Comparison of ENCODE assay signal across 32 cellular contexts in the genomic region with DNA sequence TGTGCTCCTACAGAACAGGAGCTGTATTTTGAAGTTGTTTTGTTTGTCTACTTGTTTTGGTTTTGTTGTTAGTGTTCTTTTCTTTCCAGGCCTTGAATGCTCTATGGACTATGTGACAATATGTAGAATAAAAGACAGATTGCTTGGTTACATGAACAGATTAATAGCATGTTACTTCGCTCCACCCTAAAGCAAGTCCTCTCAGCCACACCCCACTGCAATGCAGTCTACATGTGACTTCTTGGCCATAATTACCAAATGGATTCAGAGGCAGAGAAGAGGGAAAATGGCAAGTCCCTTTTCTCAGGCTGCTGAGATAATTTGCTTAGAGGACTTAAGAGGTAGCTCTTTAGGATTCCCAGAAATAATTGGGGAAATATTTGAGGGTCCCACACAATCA.
"Had no signal": no experiment of that assay in that cellular context is flagged by ENCODE, and none has a peak within 500 bp of the region (broad histone marks: within the 10 kb centered on the region; RNA-seq: fewer than 3 reads in every experiment).

No MANE protein-coding gene starts in this region.

- H3K36me3 ChIP-seq: left lung, lower lobe of right lung, neural progenitor cell, neutrophil, ovary, right atrium auricular region, right lobe of liver, stomach, suprapubic skin, thoracic aorta, tibial artery, vagina had no signal

- DNase-seq: head of caudate nucleus; hippocampal formation; kidney glomerular epithelial cell; left cardiac atrium; left lung; lower lobe of right lung; mammary epithelial cell; mesendoderm; midbrain; naive thymus-derived CD8-positive, alpha-beta T cell; nephron progenitor cell; occipital lobe; ovary; right lobe of liver; stimulated activated CD4-positive, alpha-beta T cell treated with anti-CD3 and anti-CD28 coated beads, Interleukin-12 subunit alpha, Interleukin-12 subunit beta, amount 100 ng/mL, for 4 hours; stimulated activated CD4-positive, alpha-beta T cell treated with anti-CD3 and anti-CD28 coated beads, Interleukin-15, amount 100 ng/mL, for 24 hours; stimulated activated CD4-positive, alpha-beta T cell treated with anti-CD3 and anti-CD28 coated beads, Interleukin-2, amount 100 ng/mL, for 24 hours; stimulated activated CD4-positive, alpha-beta T cell treated with anti-CD3 and anti-CD28 coated beads, Interleukin-4, amount 100 ng/mL, for 1 hour; stimulated activated naive B cell treated with anti-CD40 and anti-IgM and Interleukin-4, amounts not matched to agents 10 μg/mL and 1 μg/mL and 100 μg/mL, for 72 hours; stimulated activated naive CD8-positive, alpha-beta T cell treated with anti-CD3 and anti-CD28 coated beads, Interleukin-15, Interleukin-2, amounts not matched to agents 100 U/mL and 50 U/mL, for 24 hours; stomach; tibial artery; trophoblast cell had no signal

- H3K36me3 Mint-ChIP-seq: naive thymus-derived CD8-positive, alpha-beta T cell; neural progenitor cell; stimulated activated naive B cell treated with anti-CD40 and anti-IgM and Interleukin-4, amounts not matched to agents 10 μg/mL and 1 μg/mL and 100 μg/mL, for 72 hours had no signal

- H3K27me3 ChIP-seq: neural progenitor cell, ovary, right atrium auricular region, right lobe of liver, stomach, suprapubic skin, tibial artery, vagina had no signal

- H3K27ac ChIP-seq: left lung, lower lobe of right lung, neural progenitor cell, neutrophil, ovary, right atrium auricular region, right lobe of liver, skin epidermis, suprapubic skin, thoracic aorta, tibial artery, vagina had no signal

- H3K4me1 ChIP-seq: left lung, lower lobe of right lung, neural progenitor cell, right atrium auricular region, right lobe of liver, suprapubic skin, tibial artery, vagina had no signal

- H3K4me1 Mint-ChIP-seq: naive thymus-derived CD8-positive, alpha-beta T cell had no signal

- H3K27me3 Mint-ChIP-seq: progenitor cell of endocrine pancreas had no signal

- FAIRE-seq: keratinocyte had no signal

- H3K27ac Mint-ChIP-seq: naive thymus-derived CD8-positive, alpha-beta T cell; neural progenitor cell; progenitor cell of endocrine pancreas; stimulated activated naive B cell treated with anti-CD40 and anti-IgM and Interleukin-4, amounts not matched to agents 10 μg/mL and 1 μg/mL and 100 μg/mL, for 72 hours had no signal

- H3K9me3 ChIP-seq: left lung, lower lobe of right lung, neutrophil, ovary, right atrium auricular region, right lobe of liver, stomach, suprapubic skin, thoracic aorta, tibial artery, vagina had no signal

- H3K4me3 Mint-ChIP-seq: naive thymus-derived CD8-positive, alpha-beta T cell; nephron progenitor cell; neural progenitor cell; stimulated activated naive B cell treated with anti-CD40 and anti-IgM and Interleukin-4, amounts not matched to agents 10 μg/mL and 1 μg/mL and 100 μg/mL, for 72 hours had no signal

- H3K9me3 Mint-ChIP-seq: naive thymus-derived CD8-positive, alpha-beta T cell; nephron progenitor cell; neural progenitor cell; stimulated activated naive B cell treated with anti-CD40 and anti-IgM and Interleukin-4, amounts not matched to agents 10 μg/mL and 1 μg/mL and 100 μg/mL, for 72 hours had no signal

- H3K4me2 ChIP-seq: neural progenitor cell had no signal

- H3K4me3 ChIP-seq: left lung, lower lobe of right lung, neural progenitor cell, ovary, right atrium auricular region, right lobe of liver, skin epidermis, stomach, suprapubic skin, thoracic aorta, tibial artery, vagina had no signal

- ATAC-seq: left cardiac atrium; left lung; lower lobe of right lung; naive thymus-derived CD8-positive, alpha-beta T cell; right lobe of liver; stimulated activated naive B cell treated with anti-CD40 and anti-IgM and Interleukin-4, amounts not matched to agents 10 μg/mL and 1 μg/mL and 100 μg/mL, for 72 hours; stimulated activated naive CD8-positive, alpha-beta T cell treated with anti-CD3 and anti-CD28 coated beads, Interleukin-15, Interleukin-2, amounts not matched to agents 100 U/mL and 50 U/mL, for 24 hours had no signal

- H2AFZ ChIP-seq: neural progenitor cell had no signal
